Comparison of ENCODE assay signal across 1 cellular context in the genomic region with DNA sequence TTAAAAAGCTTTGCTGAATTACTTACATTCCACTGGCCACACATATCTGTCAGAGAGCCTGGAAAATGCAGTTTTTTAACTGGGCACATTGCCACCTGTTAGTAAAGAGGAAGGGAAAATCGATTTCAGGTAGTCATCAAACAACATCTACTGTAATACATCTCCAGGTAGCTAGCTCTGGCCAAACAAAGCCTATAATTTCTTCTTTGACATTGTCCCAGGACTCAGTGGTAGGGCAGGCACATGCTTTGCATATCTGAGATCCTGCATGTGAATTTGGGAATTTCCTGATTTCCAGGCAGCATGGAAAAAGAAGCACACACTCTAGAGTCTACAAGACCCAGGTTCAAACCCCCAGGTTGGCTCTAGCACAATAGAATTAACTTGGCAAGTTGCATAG.
TF ChIP-seq lines count a peak whose summit lies in the region.

No MANE protein-coding gene starts in this region.

TF ChIP-seq in WTC11, 78 proteins besides CTCF, POLR2A, EP300 and RAD21 (continued from another document):
- TF ChIP-seq, protein P1, sequence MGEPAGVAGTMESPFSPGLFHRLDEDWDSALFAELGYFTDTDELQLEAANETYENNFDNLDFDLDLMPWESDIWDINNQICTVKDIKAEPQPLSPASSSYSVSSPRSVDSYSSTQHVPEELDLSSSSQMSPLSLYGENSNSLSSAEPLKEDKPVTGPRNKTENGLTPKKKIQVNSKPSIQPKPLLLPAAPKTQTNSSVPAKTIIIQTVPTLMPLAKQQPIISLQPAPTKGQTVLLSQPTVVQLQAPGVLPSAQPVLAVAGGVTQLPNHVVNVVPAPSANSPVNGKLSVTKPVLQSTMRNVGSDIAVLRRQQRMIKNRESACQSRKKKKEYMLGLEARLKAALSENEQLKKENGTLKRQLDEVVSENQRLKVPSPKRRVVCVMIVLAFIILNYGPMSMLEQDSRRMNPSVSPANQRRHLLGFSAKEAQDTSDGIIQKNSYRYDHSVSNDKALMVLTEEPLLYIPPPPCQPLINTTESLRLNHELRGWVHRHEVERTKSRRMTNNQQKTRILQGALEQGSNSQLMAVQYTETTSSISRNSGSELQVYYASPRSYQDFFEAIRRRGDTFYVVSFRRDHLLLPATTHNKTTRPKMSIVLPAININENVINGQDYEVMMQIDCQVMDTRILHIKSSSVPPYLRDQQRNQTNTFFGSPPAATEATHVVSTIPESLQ (CRISPR knock-in tag; IDR thresholded peaks at IDR 0.05) = no peak
- TF ChIP-seq MYBL2 (CRISPR knock-in tag; IDR thresholded peaks at IDR 0.05) (no peak), NR1H2 (CRISPR knock-in tag; IDR thresholded peaks at IDR 0.05) (no peak)
